24 cellular contexts compared by ENCODE assay signal in the genomic region with DNA sequence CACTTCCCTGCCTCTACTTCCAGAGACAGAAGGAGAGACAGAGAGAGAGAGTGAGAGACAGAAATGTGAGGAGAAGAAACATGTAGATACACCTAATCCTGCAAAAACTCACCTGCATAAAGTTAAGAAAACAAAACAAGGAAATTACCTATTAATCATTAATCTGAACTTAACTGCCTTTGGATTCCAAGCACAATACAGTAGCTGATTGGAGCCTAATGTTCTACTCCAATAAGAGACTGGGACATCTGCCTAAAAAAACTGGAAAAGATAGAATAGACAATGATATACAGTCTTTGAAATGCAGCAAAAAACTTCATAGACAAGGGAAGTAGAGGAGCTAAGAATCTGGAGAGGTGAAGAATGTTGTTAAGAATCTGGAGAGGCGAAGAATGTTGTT.
"Had no signal": no experiment of that assay in that cellular context is flagged by ENCODE, and none has a peak within 500 bp of the region (broad histone marks: within the 10 kb centered on the region; RNA-seq: fewer than 3 reads in every experiment).

No MANE protein-coding gene starts in this region.

- H3K27ac ChIP-seq: ascending aorta, brain microvascular endothelial cell, cardiac muscle cell had no signal

- H3K9me3 ChIP-seq: ascending aorta, MG63 had no signal

- ATAC-seq: activated CD8-positive, alpha-beta memory T cell treated with anti-CD3 and anti-CD28 coated beads, Interleukin-2, amount 10 ng/mL, durations not matched to agents 7 days and 5 days; activated naive CD4-positive, alpha-beta T cell treated with anti-CD3 and anti-CD28 coated beads, Interleukin-2, amount 50 U/mL, for 72 hours; activated naive CD8-positive, alpha-beta T cell treated with anti-CD3 and anti-CD28 coated beads, Interleukin-2, amount 50 U/mL, for 24 hours; activated T-cell treated with anti-CD3 and anti-CD28 coated beads, Interleukin-2, amount 50 U/mL, for 4 hours; PC-3; T-helper 17 cell had no signal

- H3K4me1 ChIP-seq: ascending aorta had no signal

- H3K27me3 ChIP-seq: ascending aorta, brain microvascular endothelial cell, cardiac muscle cell, MG63 had no signal

- H3K36me3 ChIP-seq: ascending aorta, brain microvascular endothelial cell, cardiac muscle cell, MG63 had no signal

- H3K4me3 ChIP-seq: ascending aorta, cardiac muscle cell, MG63 had no signal

- DNase-seq: activated B cell treated with CpG ODN at 0.5 μM for 24 hours; activated CD4-positive, alpha-beta T cell treated with anti-CD3 and anti-CD28 coated beads for 1 hour; activated CD4-positive, alpha-beta T cell treated with anti-CD3 and anti-CD28 coated beads, Interleukin-2, amount 10 ng/mL, durations not matched to agents 24 days and 14 days; activated CD4-positive, alpha-beta T cell treated with anti-CD3 and anti-CD28 coated beads, Interleukin-2, amount 50 U/mL, for 48 hours; activated CD8-positive, alpha-beta memory T cell treated with anti-CD3 and anti-CD28 coated beads, Interleukin-2, amount 10 ng/mL, durations not matched to agents 7 days and 5 days; activated effector memory CD4-positive, alpha-beta T cell treated with anti-CD3 and anti-CD28 coated beads, Interleukin-2, amount 50 U/mL, for 16 hours; activated naive CD4-positive, alpha-beta T cell treated with Interleukin-2 at 50 U/mL for 16 hours; activated naive CD8-positive, alpha-beta T cell treated with anti-CD3 and anti-CD28 coated beads, Interleukin-2, amount 50 U/mL, for 24 hours; activated T-cell treated with anti-CD3 and anti-CD28 coated beads, Interleukin-2, amount 50 U/mL, for 4 hours; amniotic stem cell; brain microvascular endothelial cell; MG63; NCI-H1105 treated with DMSO at 0.1 percent for 48 hours; NCI-H1436 treated with DMSO at 0.1 percent for 48 hours; NCI-H187; NCI-H2081; NCI-H524; PC-3; SHP77 treated with DMSO at 0.1 percent for 48 hours; T-helper 17 cell; T-helper 9 cell had no signal
